In the genomic region with DNA sequence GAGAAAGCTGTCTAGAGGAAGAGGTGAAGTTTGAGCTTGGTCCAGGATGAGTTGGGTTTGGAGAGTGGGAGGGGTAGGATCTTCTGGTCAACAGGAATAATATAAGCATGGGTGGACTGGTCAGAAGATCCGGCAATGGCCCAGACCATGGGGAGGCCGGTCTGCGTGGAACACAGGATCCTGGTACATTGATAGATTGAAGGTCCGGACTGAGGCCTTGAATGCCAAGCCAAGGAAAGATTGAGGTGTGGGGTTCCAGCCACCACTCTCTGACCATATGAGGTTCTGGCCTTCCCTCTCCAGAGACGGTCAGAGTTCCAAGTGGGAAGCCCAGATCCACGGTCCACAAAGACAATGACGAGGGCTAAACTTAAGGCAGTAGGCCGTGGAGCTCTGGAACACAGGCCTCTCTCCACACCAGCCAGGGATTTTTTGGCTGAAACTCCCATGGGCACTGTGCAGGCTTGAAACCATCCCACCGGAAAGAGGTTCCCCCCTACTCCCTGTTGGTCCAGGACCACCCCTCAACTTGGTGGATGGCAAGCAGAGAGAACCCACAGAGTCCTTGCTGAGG, we compare ENCODE assay signal across 15 cellular contexts. TPM values are rescaled to one million over a fixed set of nuclear protein-coding genes. Genes with fewer than 3 reads are reported as not detected.
A peak's percentile ranks its signal among the peaks of the same experiment; 100 is the strongest.
DNase-seq lines count a peak whose midpoint lies in the region; ATAC-seq and TF ChIP-seq lines count a peak whose summit lies in the region.
"Had no signal": no experiment of that assay in that cellular context is flagged by ENCODE, and none has a peak within 500 bp of the region (broad histone marks: within the 10 kb centered on the region; RNA-seq: fewer than 3 reads in every experiment).

No MANE protein-coding gene starts in this region.

- H3K9me3 ChIP-seq in SJCRH30 (replicated peaks) (no peaks in the 10 kb centered on the region), subcutaneous abdominal adipose tissue (ENCODE audit: control insufficient read depth in 5 of 5, low read length in 5 of 5) (no peaks in the 10 kb centered on the region), uterus (no peaks in the 10 kb centered on the region), spleen (no peaks in the 10 kb centered on the region)

- H3K36me3 ChIP-seq in SJCRH30 (peaks cover 13% of the 10 kb centered on the region), subcutaneous abdominal adipose tissue (ENCODE audit: control insufficient read depth in 5 of 5, insufficient read depth in 5 of 5, low read length in 5 of 5) (peaks cover 0 to 3% (median 0%) of the 10 kb centered on the region in 5 donors), uterus (no peaks in the 10 kb centered on the region), spleen (no peaks in the 10 kb centered on the region)

- WGBS in spleen, 5 donors = 75 to 94% (median 90%) methylated on average over 7 to 9 of the region's 9 CpGs

- H3K27me3 Mint-ChIP-seq in glutamatergic neuron (ENCODE audit: unreplicated experiment) (peaks cover 29% of the 10 kb centered on the region), neural crest cell (ENCODE audit: low read depth) (peaks cover 31% of the 10 kb centered on the region)

- H3K4me3 ChIP-seq in SJCRH30 (no peak overlapping the region), subcutaneous abdominal adipose tissue (ENCODE audit: low read depth in 1 of 5, low read length in 5 of 5) (no peak overlapping the region), uterus (no peak overlapping the region), spleen (no peak overlapping the region)

- H3K27ac ChIP-seq in SJCRH30 (peak overlapping the region; percentile 92), subcutaneous abdominal adipose tissue (ENCODE audit: low read depth, low read length) (peak overlapping the region; percentile 45), uterus (no peak overlapping the region), spleen (no peak overlapping the region)

- H3K4me3 Mint-ChIP-seq in glutamatergic neuron (ENCODE audit: unreplicated experiment) (peak overlapping the region; percentile 49), neural crest cell (peak overlapping the region; percentile 68)

- H3K27ac Mint-ChIP-seq in glutamatergic neuron (ENCODE audit: unreplicated experiment) (no peak overlapping the region), neural crest cell (ENCODE audit: unreplicated experiment) (no peak overlapping the region)

- TF ChIP-seq CTCF in glutamatergic neuron (IDR thresholded peaks at IDR 0.05; ENCODE audit: partially characterized antibody, unreplicated experiment) (no peak), neural crest cell (conservative IDR thresholded peaks at IDR 0.05) (no peak), uterus (IDR thresholded peaks at IDR 0.05) (no peak), spleen (IDR thresholded peaks at IDR 0.05 in 8 of 11, conservative IDR thresholded peaks at IDR 0.05 in 3 of 11) (no peak)

- DNase-seq in SJCRH30 (no peak), glutamatergic neuron (no peak), neural crest cell (ENCODE audit: low read depth, low spot score) (no peak), NCI-H2081 (lab: John Stamatoyannopoulos, UW) (no peak), uterus (no peak), spleen (no peak)
- DNase-seq: H9, NCI-H1417, NCI-H1930, NCI-H2171 treated with DMSO at 0.1 percent for 48 hours, NCI-H774, SHP77 treated with DMSO at 0.1 percent for 48 hours had no signal

- peaks cover 65% of the 10 kb centered on the region for H3K4me1 ChIP-seq in SJCRH30
- peaks cover 5 to 98% (median 80%) of the 10 kb centered on the region in 5 donors for H3K4me1 ChIP-seq in subcutaneous abdominal adipose tissue (ENCODE audit: control insufficient read depth in 5 of 5, insufficient read depth in 5 of 5, low read length in 5 of 5)
- peaks cover 0 to 6% of the 10 kb centered on the region in 2 donors for H3K4me1 ChIP-seq in uterus
- peaks cover 14 to 42% (median 28%) of the 10 kb centered on the region in 6 donors for H3K4me1 ChIP-seq in spleen

- peak overlapping the region in 1 of 5 donors; percentile 35 for H3K9ac ChIP-seq in subcutaneous abdominal adipose tissue (ENCODE audit: low read length in 5 of 5)

- H3K4me1 Mint-ChIP-seq in glutamatergic neuron (ENCODE audit: low read depth, unreplicated experiment) (peaks cover 20% of the 10 kb centered on the region), neural crest cell (peaks cover 64% of the 10 kb centered on the region)

- ATAC-seq in HG03135 (IDR thresholded peaks at IDR 0.05; ENCODE audit: unreplicated experiment) = no peak

- no peaks in the 10 kb centered on the region for H3K27me3 ChIP-seq in SJCRH30
- peaks cover 0 to 21% (median 11%) of the 10 kb centered on the region in 5 donors for H3K27me3 ChIP-seq in subcutaneous abdominal adipose tissue (ENCODE audit: control insufficient read depth in 5 of 5, insufficient read depth in 4 of 5, low read length in 5 of 5)
- no peaks in the 10 kb centered on the region for H3K27me3 ChIP-seq in uterus
- H3K27me3 ChIP-seq in spleen (replicated peaks in 1 of 7) = peaks cover 7 to 52% (median 31%) of the 10 kb centered on the region in 7 donors

- H3K9me3 Mint-ChIP-seq in glutamatergic neuron (ENCODE audit: unreplicated experiment) (peaks cover 8% of the 10 kb centered on the region), neural crest cell (no peaks in the 10 kb centered on the region)
- H3K9me3 Mint-ChIP-seq: H9 had no signal

- TF ChIP-seq POLR2A in uterus (IDR thresholded peaks at IDR 0.05) (no peak), spleen (IDR thresholded peaks at IDR 0.05) (no peak)

- intact Hi-C loops in uterus (cut with DNase I; ENCODE audit: low total_unique reads) = no loop called here
- intact Hi-C loops in spleen (cut with DNase I; ENCODE audit: low total_unique reads) = no loop called here

- no peaks in the 10 kb centered on the region for H3K36me3 Mint-ChIP-seq in glutamatergic neuron (ENCODE audit: unreplicated experiment)
- no peaks in the 10 kb centered on the region for H3K36me3 Mint-ChIP-seq in neural crest cell (ENCODE audit: low read depth)

RNA-seq across cellular contexts. Expression of a gene that starts 3.2 kb away (rescaled TPM):
- 166 and 176 TPM in 2 replicates for total RNA-seq in SJCRH30 (2014; rRNA removed; shearing (Covaris generic))
- total RNA-seq in glutamatergic neuron (ENCODE audit: unreplicated experiment) = 7.9 TPM
- total RNA-seq in neural crest cell = 64.2 and 65.8 TPM in 2 replicates
- 10 to 100 TPM; 14.4 to 80.0 (median 23.4) TPM for total RNA-seq in uterus
- under 1 TPM in 2 of 7 donors, not detected in 5; 0.47 to 0.82 TPM for total RNA-seq in spleen
- polyA plus RNA-seq in spleen = under 1 TPM; 0.28 to 0.68 (median 0.35) TPM
- polyA plus RNA-seq: BJ had no signal

Comparison
In these comparisons a context has a peak if more than half of its experiments do, and no peak if none do; other contexts are left out.
1. H3K27ac ChIP-seq: peak in SJCRH30 (single experiment) and subcutaneous abdominal adipose tissue (single experiment); none in uterus (0 of 2) and spleen (0 of 8).